8 cellular contexts compared by ENCODE assay signal in the genomic region with DNA sequence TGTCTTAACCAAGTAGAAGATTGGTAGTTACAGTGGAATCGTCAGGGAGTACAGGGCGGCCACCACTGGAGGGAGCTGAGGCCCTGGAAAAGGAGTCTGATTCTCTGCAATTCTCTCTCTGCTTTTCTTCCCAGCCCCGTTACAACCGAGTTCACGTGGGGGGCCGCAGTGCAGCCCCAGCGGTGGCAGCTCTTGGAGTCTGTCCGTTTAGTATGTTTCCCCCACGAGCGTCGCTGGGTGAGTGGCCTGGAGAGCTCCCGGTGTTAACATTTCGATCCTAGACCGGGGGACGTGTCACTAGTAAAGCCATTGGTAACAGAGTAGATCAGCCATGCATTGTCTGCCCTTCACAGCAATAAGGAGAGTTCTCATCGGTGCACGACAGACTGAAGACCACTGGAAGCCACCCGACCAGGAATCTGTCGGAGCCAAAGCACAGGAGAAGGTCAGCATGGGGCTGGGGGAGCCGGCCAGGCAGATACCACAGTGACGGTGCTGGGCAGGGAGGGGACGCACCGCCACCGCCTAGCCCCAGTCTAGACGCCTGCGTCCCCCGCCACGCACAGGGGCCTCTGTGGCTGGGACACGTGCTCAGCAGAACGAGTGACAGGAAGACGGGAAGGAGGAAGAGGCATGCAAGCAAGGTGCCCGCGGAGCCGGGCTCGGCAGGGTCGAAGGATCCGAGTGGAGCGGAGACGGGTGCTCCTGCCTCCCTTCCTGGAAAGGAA. TPM values are rescaled to one million over a fixed set of nuclear protein-coding genes. Genes with fewer than 3 reads are reported as not detected.
DNase-seq lines count a peak whose midpoint lies in the region; ATAC-seq and TF ChIP-seq lines count a peak whose summit lies in the region.

No MANE protein-coding gene starts in this region.

- no peak overlapping the region for H3K27ac ChIP-seq in hepatocyte

- peak; percentile 60 for TF ChIP-seq CTCF in AG10803 (conservative IDR thresholded peaks at IDR 0.05; ENCODE audit: low read length)
- peak; percentile 27 for TF ChIP-seq CTCF in GM13977 (IDR thresholded peaks at IDR 0.05; ENCODE audit: extremely low read depth, insufficient read depth, missing control alignments)
- TF ChIP-seq CTCF in hepatocyte (IDR thresholded peaks at IDR 0.05; ENCODE audit: poor library complexity), result peak; percentile 59

- H4K20me1 ChIP-seq in hepatocyte (ENCODE audit: insufficient read depth, poor library complexity, severe bottlenecking), result peaks cover 78% of the 10 kb centered on the region

- ATAC-seq in GM21825 (IDR thresholded peaks at IDR 0.05; ENCODE audit: unreplicated experiment), result no peak

- H3K4me2 ChIP-seq in hepatocyte, result no peak overlapping the region

- no peaks in the 10 kb centered on the region for H3K27me3 ChIP-seq in hepatocyte

- in situ Hi-C loops in GM13977 (cut with MboI; ENCODE audit: low pct_unique_long_range_greater_than_20kb, low sequenced_read_pairs, unreplicated experiment), result no loop called here

- H3K9me3 ChIP-seq in hepatocyte (ENCODE audit: low read depth), result no peaks in the 10 kb centered on the region

- no peaks in the 10 kb centered on the region for H3K9me2 ChIP-seq in hepatocyte (replicated peaks; ENCODE audit: insufficient read depth)

- DNase-seq in AG10803 (ENCODE audit: low read depth) (peak; percentile 53), GM13977 (ENCODE audit: low spot score) (no peak), hepatocyte (ENCODE audit: low spot score) (no peak), CD1c-positive myeloid dendritic cell (ENCODE audit: extremely low spot score) (no peak), COLO829 (ENCODE audit: low spot score) (no peak), NCI-H446 treated with DMSO at 0.1 percent for 48 hours (lab: John Stamatoyannopoulos, UW) (no peak)
- DNase-seq in activated T-cell treated with anti-CD3 and anti-CD28 coated beads, Interleukin-2, amount 50 U/mL, for 48 hours, result peak; percentile 55 to 60

- no peaks in the 10 kb centered on the region for H3K36me3 ChIP-seq in hepatocyte (replicated peaks; ENCODE audit: insufficient read depth, low read depth)

- no peak overlapping the region for H2AFZ ChIP-seq in hepatocyte

- peaks cover 63% of the 10 kb centered on the region for H3K79me2 ChIP-seq in hepatocyte

- peaks cover 19% of the 10 kb centered on the region for H3K4me1 ChIP-seq in hepatocyte (ENCODE audit: insufficient read depth)

- no peak overlapping the region for H3K4me3 ChIP-seq in AG10803 (ENCODE audit: low read length)
- no peak overlapping the region for H3K4me3 ChIP-seq in hepatocyte

- WGBS in hepatocyte (ENCODE audit: low lambda C conversion rate, missing lambda C conversion rate), result 90% methylated on average over 39 of the region's 39 CpGs

RNA-seq across cellular contexts. Expression of gene SLC16A3, which starts 15.7 kb away (rescaled TPM):
- total RNA-seq in hepatocyte, result 240 and 290 TPM in 2 replicates
- polyA plus RNA-seq in hepatocyte, result 114 and 125 TPM in 2 replicates

RNA-seq across cellular contexts. Expression of gene CSNK1D, which starts 28.9 kb away (rescaled TPM):
- total RNA-seq in hepatocyte, result 55.7 and 72.5 TPM in 2 replicates
- polyA plus RNA-seq in hepatocyte, result 152 and 193 TPM in 2 replicates

RNA-seq across cellular contexts. Expression of gene CCDC57, which starts 31.9 kb away (rescaled TPM):
- 10.0 and 15.7 TPM in 2 replicates for total RNA-seq in hepatocyte
- 29.8 and 49.5 TPM in 2 replicates for polyA plus RNA-seq in hepatocyte

Comparison
In these comparisons a context has a peak if more than half of its experiments do, and no peak if none do; other contexts are left out.
1. DNase-seq: peak in AG10803 (single experiment) and activated T-cell treated with anti-CD3 and anti-CD28 coated beads, Interleukin-2, amount 50 U/mL, for 48 hours (2 of 2); none in GM13977 (single experiment), hepatocyte (single experiment), CD1c-positive myeloid dendritic cell (single experiment), COLO829 (single experiment) and NCI-H446 treated with DMSO at 0.1 percent for 48 hours (single experiment).
2. Peak in every context shown above with its lines, with median percentiles within 50 percentile points of each other: CTCF ChIP-seq.